In genomic region chr3:99625643-99626414, GRCh38 we compare ENCODE assay signal across 19 cellular contexts. TPM values are rescaled to one million over a fixed set of nuclear protein-coding genes. Genes with fewer than 3 reads are reported as not detected.
A peak's percentile ranks its signal among the peaks of the same experiment; 100 is the strongest.
DNase-seq lines count a peak whose midpoint lies in the region; ATAC-seq and TF ChIP-seq lines count a peak whose summit lies in the region.
"Had no signal": no experiment of that assay in that cellular context is flagged by ENCODE, and none has a peak within 500 bp of the region (broad histone marks: within the 10 kb centered on the region; RNA-seq: fewer than 3 reads in every experiment).

No MANE protein-coding gene starts in this region.

- no peaks in the 10 kb centered on the region for H3K9me3 ChIP-seq in SJSA1 (replicated peaks)
- H3K9me3 ChIP-seq: psoas muscle, SJCRH30 had no signal

- H3K27me3 Mint-ChIP-seq in CD14-positive monocyte (ENCODE audit: low read depth in 3 of 3) (peaks cover 0 to 5% (median 1%) of the 10 kb centered on the region in 3 donors), progenitor cell of endocrine pancreas (no peaks in the 10 kb centered on the region)

- H3K9me3 Mint-ChIP-seq in CD14-positive monocyte (peaks cover 0 to 6% (median 0%) of the 10 kb centered on the region in 7 donors), progenitor cell of endocrine pancreas (ENCODE audit: low read depth) (no peaks in the 10 kb centered on the region)
- H3K9me3 Mint-ChIP-seq: CD8-positive, alpha-beta T cell; endodermal cell had no signal

- no peaks in the 10 kb centered on the region for H3K36me3 ChIP-seq in SJSA1
- H3K36me3 ChIP-seq: SJCRH30 had no signal

- DNase-seq in SJSA1 (ENCODE audit: low read depth in 1 of 2, low spot score in 2 of 2) (peak in 1 of 2 experiments; percentile 39), fibroblast of pulmonary artery (ENCODE audit: low read depth) (peak; percentile 50), ecto neural progenitor cell (ENCODE audit: low spot score) (no peak), CD14-positive monocyte (ENCODE audit: low spot score) (no peak), T-helper 2 cell (no peak), progenitor cell of endocrine pancreas (ENCODE audit: low spot score, unreplicated experiment) (no peak)
- DNase-seq: activated CD4-positive, alpha-beta T cell treated with anti-CD3 and anti-CD28 coated beads, Interleukin-2, amount 50 U/mL, for 4 hours; CD8-positive, alpha-beta T cell; cerebellar nuclear complex; natural killer cell; NCI-H1417 treated with DMSO at 0.1 percent for 48 hours; NCI-H526 treated with DMSO at 0.1 percent for 48 hours; psoas muscle; stimulated activated CD8-positive, alpha-beta memory T cell treated with anti-CD3 and anti-CD28 coated beads, Interleukin-4, amount 100 ng/mL, for 48 hours had no signal

- no peak overlapping the region for H3K27ac Mint-ChIP-seq in CD14-positive monocyte
- no peak overlapping the region for H3K27ac Mint-ChIP-seq in progenitor cell of endocrine pancreas
- H3K27ac Mint-ChIP-seq: CD8-positive, alpha-beta T cell; endodermal cell; natural killer cell had no signal

- 0 out of 2 replicates have a peak, but pooled peaks have one; percentile 0 for TF ChIP-seq CTCF in 22Rv1 (IDR thresholded peaks at IDR 0.05)
- no peak for TF ChIP-seq CTCF in fibroblast of pulmonary artery (IDR thresholded peaks at IDR 0.05; ENCODE audit: low read length, missing control alignments)
- TF ChIP-seq CTCF in CD14-positive monocyte (IDR thresholded peaks at IDR 0.05), result no peak
- no peak for TF ChIP-seq CTCF in progenitor cell of endocrine pancreas (IDR thresholded peaks at IDR 0.05; ENCODE audit: unreplicated experiment)

- H3K4me1 Mint-ChIP-seq in CD14-positive monocyte, result no peaks in the 10 kb centered on the region
- H3K4me1 Mint-ChIP-seq in progenitor cell of endocrine pancreas (ENCODE audit: low read depth), result no peaks in the 10 kb centered on the region
- H3K4me1 Mint-ChIP-seq: endodermal cell, natural killer cell had no signal

- H3K36me3 Mint-ChIP-seq in CD14-positive monocyte, result no peaks in the 10 kb centered on the region
- H3K36me3 Mint-ChIP-seq in progenitor cell of endocrine pancreas (ENCODE audit: insufficient read depth), result no peaks in the 10 kb centered on the region
- H3K36me3 Mint-ChIP-seq: CD8-positive, alpha-beta T cell; natural killer cell had no signal

- no peaks in the 10 kb centered on the region for H3K27me3 ChIP-seq in SJSA1 (replicated peaks)
- H3K27me3 ChIP-seq: SJCRH30 had no signal

- intact Hi-C loops in CD14-positive monocyte (cut with micrococcal nuclease), result no loop called here

- H3K4me3 Mint-ChIP-seq in CD14-positive monocyte, result no peak overlapping the region
- no peak overlapping the region for H3K4me3 Mint-ChIP-seq in progenitor cell of endocrine pancreas (ENCODE audit: low read depth)
- H3K4me3 Mint-ChIP-seq: CD8-positive, alpha-beta T cell; endodermal cell; natural killer cell had no signal

- H3K4me1 ChIP-seq in SJSA1 (replicated peaks), result peaks cover 30% of the 10 kb centered on the region
- H3K4me1 ChIP-seq: psoas muscle had no signal

- ATAC-seq in GM21526 (IDR thresholded peaks at IDR 0.05; ENCODE audit: low FRiP score, unreplicated experiment), result peak; percentile 13
- ATAC-seq: CD8-positive, alpha-beta T cell; natural killer cell; psoas muscle had no signal

- H3K27ac ChIP-seq in 22Rv1 (peak overlapping the region; percentile 20), SJSA1 (peak overlapping the region; percentile 53)
- H3K27ac ChIP-seq: psoas muscle, SJCRH30 had no signal

- H3K4me3 ChIP-seq in SJSA1 (no peak overlapping the region), fibroblast of pulmonary artery (replicated peaks; ENCODE audit: low read depth, low read length) (no peak overlapping the region)
- H3K4me3 ChIP-seq: psoas muscle, SJCRH30 had no signal

RNA-seq across cellular contexts. Expression of gene COL8A1, which starts 12.6 kb away (rescaled TPM):
- total RNA-seq in SJSA1 (2014; rRNA removed; shearing (Covaris generic)), result 42.2 and 54.8 TPM in 2 replicates
- not detected for polyA plus RNA-seq in CD14-positive monocyte
- 0.18 TPM in 1 of 2 replicates, not detected in the other for total RNA-seq in progenitor cell of endocrine pancreas
- total RNA-seq: CD8-positive, alpha-beta T cell; T-helper 2 cell treated with Interferon-gamma antibody and Interleukin-4, amounts not matched to agents 100 ng/mL and 5 ng/mL, for 36 hours had no signal

Comparison
In these comparisons a context has a peak if more than half of its experiments do, and no peak if none do; other contexts are left out.
1. RNA of gene COL8A1, which starts 12.6 kb away (total RNA-seq): 42.2 to 54.8 TPM in SJSA1; 0.18 TPM in progenitor cell of endocrine pancreas; every median in the first group is over 10 times any median in the second.